1 cellular context compared by ENCODE assay signal in genomic region chr5:177531209-177531940, GRCh38.
TF ChIP-seq lines count a peak whose summit lies in the region.

No MANE protein-coding gene starts in this region.

TF ChIP-seq in K562, 482 proteins besides CTCF, POLR2A, EP300 and RAD21:
- TF ChIP-seq MEF2A (IDR thresholded peaks at IDR 0.05; ENCODE audit: control insufficient read depth, low read depth, low read length) (no peak), TAF9B (IDR thresholded peaks at IDR 0.05; ENCODE audit: partially characterized antibody) (no peak), POLR2G (IDR thresholded peaks at IDR 0.05; ENCODE audit: low read depth, low read length) (peak; percentile 51; the same call in 1 of the 2 replicates)
